Comparison of ENCODE assay signal across 27 cellular contexts in the genomic region with DNA sequence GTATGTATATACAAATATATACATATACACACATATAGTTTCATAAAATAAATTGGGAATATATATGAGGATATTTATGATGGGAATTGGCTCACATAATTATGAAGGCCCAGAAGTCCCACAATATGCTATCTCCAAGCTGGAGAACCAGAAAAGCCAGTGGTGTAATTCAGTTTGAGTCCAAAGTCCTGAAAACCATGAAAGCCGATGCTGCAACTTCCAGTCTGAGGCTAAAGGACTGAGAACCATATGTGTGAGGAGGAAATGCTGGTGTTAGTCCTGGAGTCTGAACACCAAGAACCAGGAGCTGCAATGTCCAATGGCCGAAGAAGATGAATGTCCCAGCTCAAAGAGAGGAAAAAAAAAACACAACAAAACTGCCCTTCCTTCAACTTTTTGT.
"Had no signal": no experiment of that assay in that cellular context is flagged by ENCODE, and none has a peak within 500 bp of the region (broad histone marks: within the 10 kb centered on the region; RNA-seq: fewer than 3 reads in every experiment).

No MANE protein-coding gene starts in this region.

- H3K36me3 Mint-ChIP-seq: memory B cell; mesothelial cell of epicardium; naive thymus-derived CD8-positive, alpha-beta T cell had no signal

- H3K27ac ChIP-seq: colonic mucosa, epithelial cell of prostate, gastrocnemius medialis, prostate gland, right atrium auricular region, sigmoid colon, spleen, suprapubic skin, transverse colon had no signal

- H3K27ac Mint-ChIP-seq: dendritic cell treated with granulocyte-macrophage colony-stimulating factor and Interleukin-4, amounts not matched to agents 40 ng/mL and 50 ng/mL, for 4 days; endodermal cell; memory B cell; mesothelial cell of epicardium; naive thymus-derived CD8-positive, alpha-beta T cell; nephron progenitor cell; stimulated activated naive CD8-positive, alpha-beta T cell treated with anti-CD3 and anti-CD28 coated beads, Interleukin-15, amount 100 ng/mL, for 72 hours had no signal

- H3K4me1 Mint-ChIP-seq: central memory CD8-positive, alpha-beta T cell; endodermal cell; memory B cell; mesothelial cell of epicardium; naive thymus-derived CD8-positive, alpha-beta T cell; nephron progenitor cell; stimulated activated naive CD8-positive, alpha-beta T cell treated with anti-CD3 and anti-CD28 coated beads, Interleukin-15, amount 100 ng/mL, for 72 hours had no signal

- ATAC-seq: esophagus mucosa; gastrocnemius medialis; left cardiac atrium; left ventricle myocardium superior; naive thymus-derived CD8-positive, alpha-beta T cell; stimulated activated naive CD8-positive, alpha-beta T cell treated with anti-CD3 and anti-CD28 coated beads, Interleukin-15, amount 100 ng/mL, for 72 hours had no signal

- H3K27me3 ChIP-seq: colonic mucosa, gastrocnemius medialis, right atrium auricular region, sigmoid colon, spleen, suprapubic skin, transverse colon had no signal

- H3K9me3 Mint-ChIP-seq: dendritic cell treated with granulocyte-macrophage colony-stimulating factor and Interleukin-4, amounts not matched to agents 40 ng/mL and 50 ng/mL, for 4 days; endodermal cell; memory B cell; nephron progenitor cell had no signal

- H3K4me3 Mint-ChIP-seq: central memory CD8-positive, alpha-beta T cell; dendritic cell treated with granulocyte-macrophage colony-stimulating factor and Interleukin-4, amounts not matched to agents 40 ng/mL and 50 ng/mL, for 4 days; endodermal cell; memory B cell; mesothelial cell of epicardium; naive thymus-derived CD8-positive, alpha-beta T cell; nephron progenitor cell; stimulated activated naive CD8-positive, alpha-beta T cell treated with anti-CD3 and anti-CD28 coated beads, Interleukin-15, amount 100 ng/mL, for 72 hours had no signal

- H3K9me3 ChIP-seq: colonic mucosa, gastrocnemius medialis, prostate gland, right atrium auricular region, sigmoid colon, spleen, suprapubic skin, transverse colon had no signal

- H3K4me3 ChIP-seq: colonic mucosa, gastrocnemius medialis, lung, prostate gland, right atrium auricular region, sigmoid colon, spleen, suprapubic skin, transverse colon had no signal

- H3K36me3 ChIP-seq: colonic mucosa, gastrocnemius medialis, prostate gland, right atrium auricular region, sigmoid colon, spleen, suprapubic skin, transverse colon had no signal

- H3K4me1 ChIP-seq: colonic mucosa, gastrocnemius medialis, prostate gland, right atrium auricular region, sigmoid colon, spleen, suprapubic skin, transverse colon had no signal

- H3K27me3 Mint-ChIP-seq: central memory CD8-positive, alpha-beta T cell; dendritic cell treated with granulocyte-macrophage colony-stimulating factor and Interleukin-4, amounts not matched to agents 40 ng/mL and 50 ng/mL, for 4 days; memory B cell; naive thymus-derived CD8-positive, alpha-beta T cell; stimulated activated naive CD8-positive, alpha-beta T cell treated with anti-CD3 and anti-CD28 coated beads, Interleukin-15, amount 100 ng/mL, for 72 hours had no signal

- DNase-seq: colonic mucosa; effector CD8-positive, alpha-beta T cell; endodermal cell; foreskin fibroblast; gastrocnemius medialis; head of caudate nucleus; left cardiac atrium; left ventricle myocardium superior; naive thymus-derived CD8-positive, alpha-beta T cell; nephron progenitor cell; nucleus accumbens; sigmoid colon; spleen; stimulated activated CD4-positive, alpha-beta T cell treated with anti-CD3 and anti-CD28 coated beads, Interleukin-2, amount 100 ng/mL, for 48 hours; stimulated activated naive CD4-positive, alpha-beta T cell; stimulated activated naive CD8-positive, alpha-beta T cell treated with anti-CD3 and anti-CD28 coated beads, Interleukin-15, amount 100 ng/mL, for 72 hours; transverse colon had no signal
